ENCODE assay signal across 14 cellular contexts in the genomic region with DNA sequence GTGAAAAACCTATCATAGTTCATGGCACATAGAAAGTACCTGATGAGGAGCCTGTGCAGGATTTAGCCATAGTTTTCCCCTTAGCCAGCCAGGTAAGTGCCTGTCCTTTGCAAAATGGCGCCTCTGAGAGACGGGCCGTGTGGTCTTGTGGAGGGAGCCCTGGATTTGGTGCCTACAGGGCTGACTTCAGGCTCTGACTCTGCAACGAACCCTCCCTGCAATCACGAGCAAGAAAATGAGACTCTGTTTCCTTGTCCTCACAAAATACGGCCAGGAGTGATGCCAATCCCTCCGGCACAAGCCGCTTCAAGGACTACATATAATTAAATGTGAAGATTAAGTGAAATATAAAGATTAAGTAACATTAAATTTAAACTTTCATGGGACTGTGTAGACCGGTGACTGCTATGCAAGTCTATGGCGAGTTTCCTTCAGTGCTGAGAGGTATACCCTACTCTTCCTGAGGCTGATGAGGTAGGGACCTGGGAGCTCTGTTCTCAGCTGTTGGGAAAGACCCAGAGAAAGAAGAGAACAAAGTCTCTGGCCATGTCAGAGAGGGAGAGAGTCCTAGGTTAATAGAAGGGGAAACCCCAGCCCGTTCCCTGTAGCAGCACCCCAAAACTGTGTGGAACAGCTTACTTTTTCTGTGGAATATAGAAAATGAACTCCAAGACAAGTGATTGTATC. TPM values are rescaled to one million over a fixed set of nuclear protein-coding genes. Genes with fewer than 3 reads are reported as not detected.
DNase-seq lines count a peak whose midpoint lies in the region; ATAC-seq and TF ChIP-seq lines count a peak whose summit lies in the region.
"Had no signal": no experiment of that assay in that cellular context is flagged by ENCODE, and none has a peak within 500 bp of the region (broad histone marks: within the 10 kb centered on the region; RNA-seq: fewer than 3 reads in every experiment).

No MANE protein-coding gene starts in this region.

- TF ChIP-seq RAD21 in SK-N-SH (IDR thresholded peaks at IDR 0.05; ENCODE audit: low read length), result no peak

- intact Hi-C loops in natural killer cell (cut with micrococcal nuclease) (loop anchor here (2.0 to 5.0 kb wide), 3 partner anchors 35 to 179 kb away; a partner anchor contains a TSS), ascending aorta (cut with DNase I) (loop anchor here (5.0 kb wide), 1 partner anchor 45 kb away; no protein-coding TSS in a partner anchor)

- no peak overlapping the region for H3K9ac ChIP-seq in SK-N-SH

- TF ChIP-seq EP300 in SK-N-SH (IDR thresholded peaks at IDR 0.05; ENCODE audit: borderline replicate concordance in 1 of 2, low read depth in 1 of 2, low read length in 1 of 2), result no peak

- H3K79me2 ChIP-seq in SK-N-SH (ENCODE audit: insufficient read depth), result no peaks in the 10 kb centered on the region
- peaks cover 2% of the 10 kb centered on the region for H3K79me2 ChIP-seq in DOHH2 (ENCODE audit: control insufficient read depth, low read length)
- H3K79me2 ChIP-seq: hepatocyte had no signal

- no peaks in the 10 kb centered on the region for H3F3A ChIP-seq in SK-N-SH (replicated peaks; ENCODE audit: insufficient read depth)
- H3F3A ChIP-seq in DOHH2 (ENCODE audit: control insufficient read depth, insufficient read depth), result peaks cover 30% of the 10 kb centered on the region

- no peaks in the 10 kb centered on the region for H4K20me1 ChIP-seq in SK-N-SH (ENCODE audit: insufficient read depth)
- H4K20me1 ChIP-seq in DOHH2 (ENCODE audit: control insufficient read depth, insufficient read depth, low read depth, low read length), result no peaks in the 10 kb centered on the region

- H3K27ac Mint-ChIP-seq in activated T-helper 17 cell treated with anti-CD3 and anti-CD28 coated beads, Interleukin-2, amount 50 U/mL, for 72 hours, result peak overlapping the region; percentile 91
- peak overlapping the region; percentile 85 to 99 for H3K27ac Mint-ChIP-seq in natural killer cell

- H3K9me2 ChIP-seq in SK-N-SH (no peaks in the 10 kb centered on the region), DOHH2 (replicated peaks; ENCODE audit: control insufficient read depth, low read length) (no peaks in the 10 kb centered on the region)

- H3K4me3 Mint-ChIP-seq in activated T-helper 17 cell treated with anti-CD3 and anti-CD28 coated beads, Interleukin-2, amount 50 U/mL, for 72 hours, result peak overlapping the region; percentile 85
- H3K4me3 Mint-ChIP-seq in natural killer cell, result peak overlapping the region; percentile 91

- no peak overlapping the region for H3K4me2 ChIP-seq in SK-N-SH
- H3K4me2 ChIP-seq in DOHH2 (ENCODE audit: low read length), result peak overlapping the region; percentile 88
- H3K4me2 ChIP-seq: hepatocyte had no signal

- 91% methylated on average over 11 of the region's 11 CpGs for WGBS in SK-N-SH (ENCODE audit: low lambda C conversion rate)

- no peak overlapping the region for H3K4me3 ChIP-seq in SK-N-SH (ENCODE audit: low read depth in 2 of 2, low read length in 1 of 2)
- peak overlapping the region; percentile 63 for H3K4me3 ChIP-seq in DOHH2 (ENCODE audit: low read length)
- H3K4me3 ChIP-seq in ascending aorta, result no peak overlapping the region
- H3K4me3 ChIP-seq: hepatocyte, SJCRH30 had no signal

- POLR2A ChIA-PET in SK-N-SH (lab: Yijun Ruan, JAX), result interaction anchor here (0.6 kb wide), 1 partner anchor 29 kb away, joined by 3 read pairs; no protein-coding TSS in a partner anchor

- peaks cover 4% of the 10 kb centered on the region for H3K36me3 Mint-ChIP-seq in activated T-helper 17 cell treated with anti-CD3 and anti-CD28 coated beads, Interleukin-2, amount 50 U/mL, for 72 hours (ENCODE audit: low read depth)
- H3K36me3 Mint-ChIP-seq in natural killer cell, result no peaks in the 10 kb centered on the region

- H2AFZ ChIP-seq in SK-N-SH (ENCODE audit: low read depth), result peak overlapping the region; percentile 11; the same call in 1 of the 2 replicates
- H2AFZ ChIP-seq: hepatocyte had no signal

- no peak for DNase-seq in SK-N-SH
- no peak for DNase-seq in natural killer cell
- no peak for DNase-seq in GM19238 (ENCODE audit: insufficient read length, low spot score)
- no peak for DNase-seq in ascending aorta (ENCODE audit: low spot score in 2 of 2)
- DNase-seq in T1000 (lab: John Stamatoyannopoulos, UW), result no peak
- DNase-seq: brain microvascular endothelial cell, NCI-H1436, NCI-H446, SJCRH30 had no signal

- TF ChIP-seq CTCF in SK-N-SH (IDR thresholded peaks at IDR 0.05), result no peak
- no peak for TF ChIP-seq CTCF in DOHH2 (IDR thresholded peaks at IDR 0.05; ENCODE audit: low read depth, low read length, poor library complexity, severe bottlenecking)
- TF ChIP-seq CTCF in natural killer cell (IDR thresholded peaks at IDR 0.05), result no peak
- TF ChIP-seq CTCF in ascending aorta (IDR thresholded peaks at IDR 0.05), result no peak

- CTCF ChIA-PET in SK-N-SH (lab: Yijun Ruan, JAX), result interaction anchor here (0.8 to 1.0 kb wide), 2 partner anchors 10 to 87 kb away, joined by 3 to 4 read pairs; no protein-coding TSS in a partner anchor

- peaks cover 54% of the 10 kb centered on the region for H3K4me1 Mint-ChIP-seq in activated T-helper 17 cell treated with anti-CD3 and anti-CD28 coated beads, Interleukin-2, amount 50 U/mL, for 72 hours
- peaks cover 42 to 68% of the 10 kb centered on the region in 2 donors for H3K4me1 Mint-ChIP-seq in natural killer cell

- no peaks in the 10 kb centered on the region for H3K27me3 Mint-ChIP-seq in activated T-helper 17 cell treated with anti-CD3 and anti-CD28 coated beads, Interleukin-2, amount 50 U/mL, for 72 hours
- no peaks in the 10 kb centered on the region for H3K27me3 Mint-ChIP-seq in natural killer cell (ENCODE audit: low read depth in 2 of 2)

- H3K9me3 Mint-ChIP-seq in activated T-helper 17 cell treated with anti-CD3 and anti-CD28 coated beads, Interleukin-2, amount 50 U/mL, for 72 hours, result no peaks in the 10 kb centered on the region
- no peaks in the 10 kb centered on the region for H3K9me3 Mint-ChIP-seq in natural killer cell

- H3K27me3 ChIP-seq in SK-N-SH (ENCODE audit: insufficient read depth), result no peaks in the 10 kb centered on the region
- no peaks in the 10 kb centered on the region for H3K27me3 ChIP-seq in DOHH2 (ENCODE audit: control insufficient read depth, low read length)
- no peaks in the 10 kb centered on the region for H3K27me3 ChIP-seq in ascending aorta
- H3K27me3 ChIP-seq: brain microvascular endothelial cell, hepatocyte, SJCRH30 had no signal

- H3K4me1 ChIP-seq in SK-N-SH (ENCODE audit: control insufficient read depth in 1 of 2, insufficient read depth in 2 of 2, low read depth in 1 of 2, low read length in 1 of 2), result no peaks in the 10 kb centered on the region
- H3K4me1 ChIP-seq in DOHH2 (ENCODE audit: control insufficient read depth, low read length), result peaks cover 87% of the 10 kb centered on the region
- H3K4me1 ChIP-seq in ascending aorta, result peaks cover 0 to 3% of the 10 kb centered on the region in 2 donors
- H3K4me1 ChIP-seq: SJCRH30 had no signal

- H3K27ac ChIP-seq in SK-N-SH (ENCODE audit: low read depth in 2 of 2, low read length in 1 of 2), result no peak overlapping the region
- H3K27ac ChIP-seq in DOHH2 (ENCODE audit: low read depth, low read length), result peak overlapping the region; percentile 82
- no peak overlapping the region for H3K27ac ChIP-seq in ascending aorta
- H3K27ac ChIP-seq: 22Rv1, brain microvascular endothelial cell, hepatocyte, SJCRH30 had no signal

- ATAC-seq in SK-N-SH treated with all-trans-retinoic acid at 6 μM for 48 hours (no peak), natural killer cell (no peak)
- ATAC-seq in activated T-helper 17 cell treated with anti-CD3 and anti-CD28 coated beads, Interleukin-2, amount 50 U/mL, for 72 hours (replicated peaks), result no peak

- no peaks in the 10 kb centered on the region for H3K36me3 ChIP-seq in SK-N-SH (replicated peaks in 1 of 2; ENCODE audit: control insufficient read depth in 1 of 2, insufficient read depth in 2 of 2, low read length in 1 of 2)
- no peaks in the 10 kb centered on the region for H3K36me3 ChIP-seq in DOHH2 (ENCODE audit: control insufficient read depth, low read length)
- H3K36me3 ChIP-seq in ascending aorta, result no peaks in the 10 kb centered on the region
- H3K36me3 ChIP-seq: brain microvascular endothelial cell, SJCRH30 had no signal

- H3K9me3 ChIP-seq in SK-N-SH, result no peaks in the 10 kb centered on the region
- no peaks in the 10 kb centered on the region for H3K9me3 ChIP-seq in DOHH2 (ENCODE audit: control insufficient read depth, insufficient read depth, low read length)
- no peaks in the 10 kb centered on the region for H3K9me3 ChIP-seq in ascending aorta
- H3K9me3 ChIP-seq: SJCRH30 had no signal

TF ChIP-seq in SK-N-SH, 30 proteins besides CTCF, POLR2A, EP300 and RAD21:
- no peak for TF ChIP-seq NFIC (IDR thresholded peaks at IDR 0.05; ENCODE audit: borderline replicate concordance)

TF ChIP-seq in SK-N-SH treated with all-trans-retinoic acid at 6 μM for 48 hours, 23 proteins besides CTCF, POLR2A, EP300 and RAD21 (continues in another document):
- TF ChIP-seq, protein P1, sequence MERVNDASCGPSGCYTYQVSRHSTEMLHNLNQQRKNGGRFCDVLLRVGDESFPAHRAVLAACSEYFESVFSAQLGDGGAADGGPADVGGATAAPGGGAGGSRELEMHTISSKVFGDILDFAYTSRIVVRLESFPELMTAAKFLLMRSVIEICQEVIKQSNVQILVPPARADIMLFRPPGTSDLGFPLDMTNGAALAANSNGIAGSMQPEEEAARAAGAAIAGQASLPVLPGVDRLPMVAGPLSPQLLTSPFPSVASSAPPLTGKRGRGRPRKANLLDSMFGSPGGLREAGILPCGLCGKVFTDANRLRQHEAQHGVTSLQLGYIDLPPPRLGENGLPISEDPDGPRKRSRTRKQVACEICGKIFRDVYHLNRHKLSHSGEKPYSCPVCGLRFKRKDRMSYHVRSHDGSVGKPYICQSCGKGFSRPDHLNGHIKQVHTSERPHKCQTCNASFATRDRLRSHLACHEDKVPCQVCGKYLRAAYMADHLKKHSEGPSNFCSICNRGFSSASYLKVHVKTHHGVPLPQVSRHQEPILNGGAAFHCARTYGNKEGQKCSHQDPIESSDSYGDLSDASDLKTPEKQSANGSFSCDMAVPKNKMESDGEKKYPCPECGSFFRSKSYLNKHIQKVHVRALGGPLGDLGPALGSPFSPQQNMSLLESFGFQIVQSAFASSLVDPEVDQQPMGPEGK (CRISPR knock-in tag; IDR thresholded peaks at IDR 0.05; ENCODE audit: borderline replicate concordance), result no peak
- no peak for TF ChIP-seq ARNTL (CRISPR knock-in tag; IDR thresholded peaks at IDR 0.05; ENCODE audit: borderline replicate concordance, low read depth)

RNA-seq across cellular contexts. Expression of a gene that starts 6.1 kb away (rescaled TPM):
- polyA plus RNA-seq in SK-N-SH (2012; rRNA removed), result 0.02 TPM in 1 of 2 replicates, not detected in the other
- not detected in 2 replicates for polyA plus RNA-seq in SK-N-SH (2012; cell fraction: cytosol; rRNA removed)
- not detected in 2 replicates for polyA plus RNA-seq in SK-N-SH (2012; cell fraction: nucleus; rRNA removed)
- 10 to 100 TPM in 1 of 2 donors, 1 to 10 TPM in 1; 8.0 to 20.2 TPM for total RNA-seq in activated T-helper 17 cell treated with anti-CD3 and anti-CD28 coated beads, Interleukin-2, amount 50 U/mL, for 72 hours
- total RNA-seq in natural killer cell (1 to 10 TPM in 1 of 3 donors, under 1 TPM in 2; 0.56 to 1.3 (median 0.86) TPM), ascending aorta (not detected)
- total RNA-seq: hepatocyte, SJCRH30 had no signal

RNA-seq across cellular contexts. Expression of a gene that starts 48.1 kb away (rescaled TPM):
- polyA plus RNA-seq in SK-N-SH (2012; rRNA removed), result 4.5 and 12.1 TPM in 2 replicates
- 4.6 and 8.6 TPM in 2 replicates for polyA plus RNA-seq in SK-N-SH (2012; cell fraction: cytosol; rRNA removed)
- polyA plus RNA-seq in SK-N-SH (2012; cell fraction: nucleus; rRNA removed), result 21.7 and 24.0 TPM in 2 replicates
- total RNA-seq in activated T-helper 17 cell treated with anti-CD3 and anti-CD28 coated beads, Interleukin-2, amount 50 U/mL, for 72 hours, result 10 to 100 TPM; 30.2 to 49.6 TPM
- 100 to 1,000 TPM; 221 to 255 (median 234) TPM for total RNA-seq in natural killer cell
- total RNA-seq in ascending aorta, result 46.5 TPM
